Comparison of ENCODE assay signal across 8 cellular contexts in genomic region chr7:908919-909357, GRCh38. TPM values are rescaled to one million over a fixed set of nuclear protein-coding genes. Genes with fewer than 3 reads are reported as not detected.
DNase-seq lines count a peak whose midpoint lies in the region; ATAC-seq, FAIRE-seq and TF ChIP-seq lines count a peak whose summit lies in the region.
"Not testable (repeated sequence)": the region's sequence is repeated elsewhere in the genome, so short reads cannot be mapped to it uniquely, and the experiment has no call there.

No MANE protein-coding gene starts in this region.

- H3K9me3 Mint-ChIP-seq in activated CD4-positive, alpha-beta T cell treated with anti-CD3 and anti-CD28 coated beads for 36 hours (ENCODE audit: low read depth) = not testable (repeated sequence)

- peaks cover 15% of the 10 kb centered on the region for H3K4me1 ChIP-seq in A549
- not testable (repeated sequence) for H3K4me1 ChIP-seq in breast epithelium

- peak; percentile 79 to 80 for TF ChIP-seq RAD21 in A549 (conservative IDR thresholded peaks at IDR 0.05 in 1 of 2, IDR thresholded peaks at IDR 0.05 in 1 of 2)

- H3K27ac Mint-ChIP-seq in activated CD4-positive, alpha-beta T cell treated with anti-CD3 and anti-CD28 coated beads for 36 hours = not testable (repeated sequence)

- TF ChIP-seq POLR2A in A549 (IDR thresholded peaks at IDR 0.05; ENCODE audit: low read length) = peak; percentile 30
- not testable (repeated sequence) for TF ChIP-seq POLR2A in GM18505 (IDR thresholded peaks at IDR 0.05; ENCODE audit: borderline replicate concordance, extremely low read depth, insufficient read depth, insufficient read length); breast epithelium (IDR thresholded peaks at IDR 0.05)

- CTCF ChIA-PET in A549 (lab: Yijun Ruan, JAX) = interaction anchor here (0.7 to 3.8 kb wide), 29 partner anchors 9 to 268 kb away, joined by 3 to 40 read pairs (median 5); partner anchors contain the start of genes ADAP1 and COX19
- CTCF ChIA-PET in activated CD4-positive, alpha-beta T cell treated with anti-CD3 and anti-CD28 coated beads for 36 hours (lab: Charles Lee) = interaction anchor here (0.8 to 2.3 kb wide), 4 partner anchors 42 to 140 kb away, joined by 3 to 10 read pairs (median 5); partner anchors contain the start of gene COX19

- not testable (repeated sequence) for H3K4me1 Mint-ChIP-seq in activated CD4-positive, alpha-beta T cell treated with anti-CD3 and anti-CD28 coated beads for 36 hours

- FAIRE-seq in A549 (lab: Jason Lieb, UNC) = not testable (repeated sequence)

- not testable (repeated sequence) for TF ChIP-seq EP300 in A549 (IDR thresholded peaks at IDR 0.05)

- H3K36me3 Mint-ChIP-seq in activated CD4-positive, alpha-beta T cell treated with anti-CD3 and anti-CD28 coated beads for 36 hours (ENCODE audit: low read depth) = not testable (repeated sequence)

- no CpG with 5 or more reads among the region's 48 CpGs for WGBS in A549 (ENCODE audit: missing lambda C conversion rate)

- H3K4me3 ChIP-seq in A549 = peak overlapping the region; percentile 42
- peak overlapping the region; percentile 25 to 53 (median 36) for H3K4me3 ChIP-seq in breast epithelium
- peak overlapping the region; percentile 41 for H3K4me3 ChIP-seq in iPS-18c (ENCODE audit: insufficient read depth, low read depth, low read length)
- peak overlapping the region; percentile 21 for H3K4me3 ChIP-seq in skeletal muscle cell (ENCODE audit: low read depth, low read length)

- peak overlapping the region; percentile 53 to 80; a peak in 5 of 6 replicates for H3K27ac ChIP-seq in A549
- H3K27ac ChIP-seq in breast epithelium = not testable (repeated sequence)

- not testable (repeated sequence) for H3K9me3 ChIP-seq in A549; breast epithelium; iPS-18c (ENCODE audit: control insufficient read depth, insufficient read depth, low read length)

- peak; percentile 80 to 93 for ATAC-seq in A549
- peak; percentile 62 for ATAC-seq in GM18505 (IDR thresholded peaks at IDR 0.05; ENCODE audit: unreplicated experiment)
- ATAC-seq in HG02981 (IDR thresholded peaks at IDR 0.05; ENCODE audit: unreplicated experiment) = peak; percentile 73
- ATAC-seq in activated CD4-positive, alpha-beta T cell treated with anti-CD3 and anti-CD28 coated beads for 36 hours = peak; percentile 81

- POLR2A ChIA-PET in A549 (lab: Yijun Ruan, JAX); activated CD4-positive, alpha-beta T cell treated with anti-CD3 and anti-CD28 coated beads for 36 hours (lab: Charles Lee): not testable (repeated sequence)

- not testable (repeated sequence) for H3K27me3 Mint-ChIP-seq in activated CD4-positive, alpha-beta T cell treated with anti-CD3 and anti-CD28 coated beads for 36 hours

- TF ChIP-seq CTCF in A549 (IDR thresholded peaks at IDR 0.05) = peak; percentile 61
- TF ChIP-seq CTCF in breast epithelium (IDR thresholded peaks at IDR 0.05) = peak in 2 of 3 donors; percentile 51 to 73

- H3K27me3 ChIP-seq in breast epithelium = not testable (repeated sequence)

- intact Hi-C loops in activated CD4-positive, alpha-beta T cell treated with anti-CD3 and anti-CD28 coated beads for 36 hours (cut with DNase I, micrococcal nuclease) = loop anchor here (1.0 to 5.0 kb wide), 6 partner anchors 14 to 156 kb away; partner anchors contain the start of gene ADAP1 (in 1 of the 2)
- intact Hi-C loops in breast epithelium (cut with DNase I; ENCODE audit: low total_unique reads) = loop anchor here (2.0 kb wide), 1 partner anchor 44 kb away; no protein-coding TSS in a partner anchor

- H3K4me3 Mint-ChIP-seq in activated CD4-positive, alpha-beta T cell treated with anti-CD3 and anti-CD28 coated beads for 36 hours = not testable (repeated sequence)

- H3K4me2 ChIP-seq in A549 = peak overlapping the region; percentile 64

- not testable (repeated sequence) for H3K36me3 ChIP-seq in breast epithelium

- DNase-seq in A549 (ENCODE audit: low read depth in 1 of 2, low spot score in 1 of 2) = peak; percentile 71 to 82
- peak; percentile 11 for DNase-seq in NCI-H2227 (lab: John Stamatoyannopoulos, UW; ENCODE audit: unreplicated experiment)
- DNase-seq in activated CD4-positive, alpha-beta T cell treated with anti-CD3 and anti-CD28 coated beads for 36 hours = peak; percentile 82
- DNase-seq in breast epithelium (ENCODE audit: low spot score in 2 of 2); skeletal muscle cell (ENCODE audit: low read depth): not testable (repeated sequence)

TF ChIP-seq in A549, 52 proteins besides CTCF, POLR2A, EP300 and RAD21:
- peak; percentile 75 for TF ChIP-seq SMC3 (IDR thresholded peaks at IDR 0.05)
- peak; percentile 73 for TF ChIP-seq MAX (IDR thresholded peaks at IDR 0.05)

RNA-seq across cellular contexts. Expression of gene GET4, which starts 32.6 kb away (rescaled TPM):
- polyA plus RNA-seq in A549 (2011; rRNA removed) (21.5 and 26.1 TPM in 2 replicates), A549 (2017; fragmentation: RNase III; extraction: RNeasy Plus Mini Kit Qiagen cat#74134 plus additional on column Dnase treatment) (35.4 to 37.0 TPM (median 36.0 TPM) in 3 replicates)
- polyA plus RNA-seq in A549 (2012; cell fraction: cytosol; rRNA removed) = 58.0 and 75.8 TPM in 2 replicates
- 169 and 176 TPM in 2 replicates for polyA plus RNA-seq in A549 (2012; cell fraction: nucleus; rRNA removed)
- 19.3 and 22.8 TPM in 2 replicates for polyA minus RNA-seq in A549 (2011; rRNA and poly(A)+ RNA removed)
- 10 to 100 TPM; 17.7 to 29.7 TPM for total RNA-seq in activated CD4-positive, alpha-beta T cell treated with anti-CD3 and anti-CD28 coated beads for 36 hours
- total RNA-seq in breast epithelium = 10 to 100 TPM; 23.7 to 33.4 (median 29.5) TPM

RNA-seq across cellular contexts. Expression of gene ADAP1, which starts 45.5 kb away (rescaled TPM):
- polyA plus RNA-seq in A549 (2011; rRNA removed) (1.7 and 2.2 TPM in 2 replicates), A549 (2017; fragmentation: RNase III; extraction: RNeasy Plus Mini Kit Qiagen cat#74134 plus additional on column Dnase treatment) (1.1 to 2.5 TPM (median 1.9 TPM) in 3 replicates)
- 3.5 and 5.0 TPM in 2 replicates for polyA plus RNA-seq in A549 (2012; cell fraction: cytosol; rRNA removed)
- polyA plus RNA-seq in A549 (2012; cell fraction: nucleus; rRNA removed) = 7.4 and 7.9 TPM in 2 replicates
- polyA minus RNA-seq in A549 (2011; rRNA and poly(A)+ RNA removed) = 2.1 and 2.2 TPM in 2 replicates
- 10 to 100 TPM; 13.1 to 14.8 TPM for total RNA-seq in activated CD4-positive, alpha-beta T cell treated with anti-CD3 and anti-CD28 coated beads for 36 hours
- 10 to 100 TPM in 2 of 3 donors, 1 to 10 TPM in 1; 7.5 to 15.5 (median 14.0) TPM for total RNA-seq in breast epithelium
